13 cellular contexts compared by ENCODE assay signal in the genomic region with DNA sequence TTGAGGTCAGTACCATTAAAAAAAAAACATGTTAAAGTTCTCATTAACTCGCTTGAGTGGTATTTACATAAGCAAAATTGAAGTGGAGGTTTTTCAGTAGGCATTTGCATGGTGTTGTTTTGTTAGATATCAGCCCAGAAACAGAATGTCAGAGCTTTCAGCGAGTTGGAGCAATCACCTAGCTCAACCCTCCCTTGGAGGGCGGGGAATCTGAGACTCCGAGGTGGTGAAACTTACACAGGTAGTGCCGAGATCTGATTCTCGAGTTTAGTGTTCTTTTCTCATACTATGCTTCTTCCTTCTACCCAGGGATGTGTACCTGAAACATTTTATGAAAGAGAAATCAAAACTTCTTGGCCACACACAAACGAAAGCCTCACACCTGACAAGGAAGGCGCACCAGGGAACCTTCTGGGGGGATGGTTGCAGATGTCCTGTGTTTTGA. TPM values are rescaled to one million over a fixed set of nuclear protein-coding genes. Genes with fewer than 3 reads are reported as not detected.
A peak's percentile ranks its signal among the peaks of the same experiment; 100 is the strongest.
DNase-seq lines count a peak whose midpoint lies in the region; ATAC-seq and TF ChIP-seq lines count a peak whose summit lies in the region.
"Had no signal": no experiment of that assay in that cellular context is flagged by ENCODE, and none has a peak within 500 bp of the region (broad histone marks: within the 10 kb centered on the region; RNA-seq: fewer than 3 reads in every experiment).

No MANE protein-coding gene starts in this region.

- no peak overlapping the region for H2BK12ac ChIP-seq in H9 (ENCODE audit: insufficient read length, low read depth, low read length)

- TF ChIP-seq CTCF in heart left ventricle (IDR thresholded peaks at IDR 0.05), result no peak
- TF ChIP-seq CTCF in upper lobe of right lung (IDR thresholded peaks at IDR 0.05), result no peak
- no peak for TF ChIP-seq CTCF in H9 (conservative IDR thresholded peaks at IDR 0.05)

- H3K9me3 ChIP-seq in heart left ventricle (no peaks in the 10 kb centered on the region), upper lobe of right lung (no peaks in the 10 kb centered on the region), H9 (ENCODE audit: control insufficient read depth, low read depth, low read length) (no peaks in the 10 kb centered on the region), MG63 (no peaks in the 10 kb centered on the region)
- H3K9me3 ChIP-seq: BLaER1 treated with 17β-estradiol and CSF1 and Interleukin-3, amounts not matched to agents 10 nM and 100 nM had no signal

- no peak overlapping the region for H2BK5ac ChIP-seq in H9 (ENCODE audit: insufficient read length, low read length)

- no peak overlapping the region for H2BK20ac ChIP-seq in H9 (ENCODE audit: low read depth, low read length, poor library complexity, severe bottlenecking)

- no peak overlapping the region for H4K5ac ChIP-seq in H9 (ENCODE audit: insufficient read length, low read depth, low read length)

- DNase-seq in heart left ventricle (no peak), Right ventricle myocardium inferior (ENCODE audit: missing footprints) (no peak), upper lobe of right lung (peak; percentile 34), NCI-H2107 treated with DMSO at 0.1 percent for 48 hours (lab: John Stamatoyannopoulos, UW; ENCODE audit: unreplicated experiment) (no peak), H9 (no peak), MG63 (no peak)
- DNase-seq: activated gamma-delta T cell treated with Interleukin-2 at 50 U/mL for 16 hours; hypothalamus; PC-9; stimulated activated CD4-positive, alpha-beta T cell treated with anti-CD3 and anti-CD28 coated beads, Interleukin-4, amount 100 ng/mL, for 24 hours had no signal

- no peaks in the 10 kb centered on the region for H3K9me3 Mint-ChIP-seq in H9

- peaks cover 3 to 90% (median 48%) of the 10 kb centered on the region in 12 donors for H3K4me1 ChIP-seq in heart left ventricle
- H3K4me1 ChIP-seq in upper lobe of right lung, result peaks cover 71% of the 10 kb centered on the region
- peaks cover 13% of the 10 kb centered on the region; the same call in 1 of the 2 replicates for H3K4me1 ChIP-seq in H9 (ENCODE audit: insufficient read depth, low read length)

- no peak for TF ChIP-seq POLR2A in heart left ventricle (IDR thresholded peaks at IDR 0.05)

- 62 to 74% (median 66%) methylated on average over 8 of the region's 8 CpGs for WGBS in heart left ventricle, 4 donors
- no CpG with 5 or more reads among the region's 8 CpGs for WGBS in H9 (ENCODE audit: extremely low coverage, insufficient read length, low lambda C conversion rate)

- H3K79me1 ChIP-seq in H9 (ENCODE audit: insufficient read depth, low read depth, low read length, poor library complexity, severe bottlenecking), result no peaks in the 10 kb centered on the region

- no peak overlapping the region for H3K23ac ChIP-seq in H9 (ENCODE audit: insufficient read length, low read depth, low read length)

- no peak overlapping the region for H2AFZ ChIP-seq in H9 (ENCODE audit: low read length)
- H2AFZ ChIP-seq: PC-9 had no signal

- peaks cover 0 to 44% (median 43%) of the 10 kb centered on the region in 3 experiments; a peak in 5 of 7 replicates for H3K36me3 Mint-ChIP-seq in H9 (ENCODE audit: insufficient read depth in 1 of 3, low read depth in 3 of 3)

- H3K14ac ChIP-seq in H9 (ENCODE audit: insufficient read depth, low read length), result no peak overlapping the region

- H3K4me2 ChIP-seq in H9 (ENCODE audit: insufficient read depth, insufficient read length, low read length), result no peak overlapping the region
- H3K4me2 ChIP-seq: PC-9 had no signal

- ATAC-seq in heart left ventricle, result no peak
- ATAC-seq in Right ventricle myocardium inferior, result no peak
- ATAC-seq in HG03378 (IDR thresholded peaks at IDR 0.05; ENCODE audit: unreplicated experiment), result peak; percentile 32
- ATAC-seq in upper lobe of right lung, result peak; percentile 53

- H3K27ac ChIP-seq in heart left ventricle, result peak overlapping the region; percentile 31 to 98 (median 88)
- H3K27ac ChIP-seq in layer of hippocampus (ENCODE audit: low read depth, low read length), result peak overlapping the region; percentile 54
- H3K27ac ChIP-seq in upper lobe of right lung, result peak overlapping the region; percentile 77
- H3K27ac ChIP-seq in H9 (ENCODE audit: insufficient read length, low read depth, low read length), result no peak overlapping the region
- H3K27ac ChIP-seq: BLaER1 treated with 17β-estradiol and CSF1 and Interleukin-3, amounts not matched to agents 10 nM and 100 nM; PC-9 had no signal

- no peak overlapping the region for H3K18ac ChIP-seq in H9 (ENCODE audit: insufficient read length, low read depth, low read length)

- no peak overlapping the region for H4K8ac ChIP-seq in H9 (replicated peaks; ENCODE audit: insufficient read length, low read depth, low read length)

- no peak overlapping the region for H2AK5ac ChIP-seq in H9 (ENCODE audit: insufficient read length, low read length)

- H3K4me3 Mint-ChIP-seq in H9, result no peak overlapping the region

- peak overlapping the region in 9 of 12 donors; percentile 19 to 95 (median 72) for H3K4me3 ChIP-seq in heart left ventricle
- peak overlapping the region; percentile 32 for H3K4me3 ChIP-seq in upper lobe of right lung
- H3K4me3 ChIP-seq in MG63, result no peak overlapping the region
- H3K4me3 ChIP-seq: BLaER1 treated with 17β-estradiol and CSF1 and Interleukin-3, amounts not matched to agents 10 nM and 100 nM; PC-9 had no signal

- no peaks in the 10 kb centered on the region for H3K23me2 ChIP-seq in H9 (ENCODE audit: insufficient read length, low read depth, low read length, poor library complexity, severe bottlenecking)

- H3K36me3 ChIP-seq in heart left ventricle (peaks cover 0 to 90% (median 54%) of the 10 kb centered on the region in 9 donors), upper lobe of right lung (peaks cover 51% of the 10 kb centered on the region), MG63 (peaks cover 90% of the 10 kb centered on the region)

- no peak overlapping the region for H3K56ac ChIP-seq in H9 (ENCODE audit: insufficient read length, low read depth, low read length)

- H2BK15ac ChIP-seq in H9 (ENCODE audit: low read depth, low read length), result no peak overlapping the region

- H3K9ac ChIP-seq in H9 (ENCODE audit: extremely low read depth, insufficient read length, low read length), result no peak overlapping the region
- H3K9ac ChIP-seq: BLaER1 treated with 17β-estradiol and CSF1 and Interleukin-3, amounts not matched to agents 10 nM and 100 nM had no signal

- H2BK120ac ChIP-seq in H9 (ENCODE audit: low read depth, low read length, poor library complexity, severe bottlenecking), result no peak overlapping the region

- no peaks in the 10 kb centered on the region for H3K27me3 Mint-ChIP-seq in H9 (ENCODE audit: low read depth)

- H3K4ac ChIP-seq in H9 (ENCODE audit: low read depth, low read length), result no peak overlapping the region

- no peak overlapping the region for H3K27ac Mint-ChIP-seq in H9

- peaks cover 31 to 36% of the 10 kb centered on the region in 2 experiments for H3K4me1 Mint-ChIP-seq in H9

- no peaks in the 10 kb centered on the region for H3K27me3 ChIP-seq in heart left ventricle
- no peaks in the 10 kb centered on the region for H3K27me3 ChIP-seq in layer of hippocampus (ENCODE audit: control insufficient read depth, insufficient read depth, low read length)
- H3K27me3 ChIP-seq in upper lobe of right lung, result no peaks in the 10 kb centered on the region
- H3K27me3 ChIP-seq in H9 (ENCODE audit: insufficient read depth, low read length), result no peaks in the 10 kb centered on the region
- H3K27me3 ChIP-seq in MG63, result no peaks in the 10 kb centered on the region
- H3K27me3 ChIP-seq: BLaER1 treated with 17β-estradiol and CSF1 and Interleukin-3, amounts not matched to agents 10 nM and 100 nM had no signal

- intact Hi-C loops in heart left ventricle (cut with DNase I) (loop anchor here in 9 of 10 donors (5.0 to 10.0 kb wide), 8 partner anchors 35 to 65 kb away; no protein-coding TSS in a partner anchor), Right ventricle myocardium inferior (cut with DNase I) (no loop called here), upper lobe of right lung (cut with DNase I) (loop anchor here (10.0 kb wide), 2 partner anchors 53 to 57 kb away; no protein-coding TSS in a partner anchor)

- H4K91ac ChIP-seq in H9 (ENCODE audit: insufficient read length, low read depth, low read length), result no peak overlapping the region

- H3T11ph ChIP-seq in H9 (ENCODE audit: low read length), result no peak overlapping the region

- peaks cover 4% of the 10 kb centered on the region; the same call in 1 of the 2 replicates for H3K79me2 ChIP-seq in H9 (ENCODE audit: insufficient read depth, low read length)

- peaks cover 2% of the 10 kb centered on the region for H4K20me1 ChIP-seq in H9 (ENCODE audit: control insufficient read depth, insufficient read depth, insufficient read length)

RNA-seq across cellular contexts. Expression of a gene that starts 6.6 kb away (rescaled TPM):
- total RNA-seq in heart left ventricle (100 to 1,000 TPM in 1 of 9 donors, 10 to 100 TPM in 8; 43.6 to 116 (median 53.7) TPM), Right ventricle myocardium inferior (65.5 TPM), upper lobe of right lung (144 TPM), H9 (2021) (58.6 and 62.1 TPM in 2 replicates)
- 10 to 100 TPM; 26.6 to 69.5 TPM for polyA plus RNA-seq in heart left ventricle
- 16.2 and 41.7 TPM in 2 replicates for total RNA-seq in MG63 (2014; rRNA removed; shearing (Covaris generic); ENCODE audit: low replicate concordance)

Comparison
In these comparisons a context has a peak if more than half of its experiments do, and no peak if none do; other contexts are left out.
1. ATAC-seq: peak in HG03378 (single experiment) and upper lobe of right lung (single experiment); none in heart left ventricle (0 of 4) and Right ventricle myocardium inferior (single experiment).